13 cellular contexts compared by ENCODE assay signal in the genomic region with DNA sequence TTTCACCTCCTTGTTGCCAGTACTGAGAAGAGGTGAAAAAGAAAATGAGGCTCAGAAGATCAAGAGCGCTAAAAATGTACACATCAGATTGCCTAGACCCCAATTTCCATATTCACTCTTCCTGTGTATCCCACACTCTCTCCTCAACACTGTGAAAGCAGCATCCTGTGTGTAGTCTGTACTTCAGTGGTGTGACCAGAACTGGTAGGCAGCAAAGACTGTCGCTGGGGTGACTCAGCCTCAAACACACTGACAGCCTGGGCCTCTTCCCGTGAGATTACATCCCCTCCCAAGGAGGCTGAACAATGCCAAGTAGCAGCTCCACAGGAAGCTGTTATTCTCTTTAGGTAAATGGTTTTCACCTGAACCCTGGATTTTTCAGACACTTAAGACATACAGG.
DNase-seq lines count a peak whose midpoint lies in the region; ATAC-seq, FAIRE-seq and TF ChIP-seq lines count a peak whose summit lies in the region.
"Had no signal": no experiment of that assay in that cellular context is flagged by ENCODE, and none has a peak within 500 bp of the region (broad histone marks: within the 10 kb centered on the region; RNA-seq: fewer than 3 reads in every experiment).

No MANE protein-coding gene starts in this region.

- peak overlapping the region; percentile 58 for H2AFZ ChIP-seq in astrocyte (ENCODE audit: low read depth, low read length)

- peaks cover 6% of the 10 kb centered on the region for H3K4me1 Mint-ChIP-seq in astrocyte (ENCODE audit: low read depth, unreplicated experiment)
- no peaks in the 10 kb centered on the region for H3K4me1 Mint-ChIP-seq in activated T-helper 1 cell treated with anti-CD3 and anti-CD28 coated beads, Interleukin-12 subunit alpha, Interleukin-12 subunit beta, Interleukin-2, Interleukin-4 antibody, amounts not matched to agents 30 ng/mL and 10 ng/mL and 1 ng/mL, durations not matched to agents 14 hours and 24 hours and 36 hours (ENCODE audit: low read depth)

- peak; percentile 45 for FAIRE-seq in astrocyte (lab: Jason Lieb, UNC)

- H3K27ac ChIP-seq in astrocyte (ENCODE audit: low read depth, low read length), result no peak overlapping the region

- ATAC-seq in HG03442 (IDR thresholded peaks at IDR 0.05; ENCODE audit: unreplicated experiment) (peak; percentile 34), GM18517 (IDR thresholded peaks at IDR 0.05; ENCODE audit: unreplicated experiment) (no peak), HG03095 (IDR thresholded peaks at IDR 0.05; ENCODE audit: unreplicated experiment) (no peak), HG02970 (IDR thresholded peaks at IDR 0.05; ENCODE audit: low FRiP score, unreplicated experiment) (no peak)

- H3K9ac ChIP-seq in astrocyte (ENCODE audit: low read length), result no peak overlapping the region

- H3K79me2 ChIP-seq in astrocyte (ENCODE audit: insufficient read depth, low read length), result no peaks in the 10 kb centered on the region

- no peaks in the 10 kb centered on the region for H3K36me3 Mint-ChIP-seq in astrocyte (ENCODE audit: low read depth, unreplicated experiment)
- no peaks in the 10 kb centered on the region for H3K36me3 Mint-ChIP-seq in activated T-helper 1 cell treated with anti-CD3 and anti-CD28 coated beads, Interleukin-12 subunit alpha, Interleukin-12 subunit beta, Interleukin-2, Interleukin-4 antibody, amounts not matched to agents 30 ng/mL and 10 ng/mL and 1 ng/mL, durations not matched to agents 14 hours and 24 hours and 36 hours (ENCODE audit: low read depth)

- H3K27me3 ChIP-seq in astrocyte (ENCODE audit: insufficient read depth, low read length), result no peaks in the 10 kb centered on the region

- peak; percentile 60 for DNase-seq in DMS53 (lab: John Stamatoyannopoulos, UW)
- no peak for DNase-seq in astrocyte (ENCODE audit: low read depth)
- DNase-seq in kidney tubule cell (ENCODE audit: low spot score), result peak; percentile 71
- DNase-seq in activated T-helper 1 cell treated with anti-CD3 and anti-CD28 coated beads, Interleukin-12 subunit alpha, Interleukin-12 subunit beta, Interleukin-2, Interleukin-4 antibody, amounts not matched to agents 30 ng/mL and 10 ng/mL and 1 ng/mL, durations not matched to agents 14 hours and 24 hours and 36 hours (ENCODE audit: low spot score), result no peak
- DNase-seq: activated T-cell treated with anti-CD3 and anti-CD28 coated beads, Interleukin-2, amount 50 U/mL, for 1 hour; COR-L47; NCI-H2171 treated with DMSO at 0.1 percent for 48 hours had no signal

- H3K4me3 ChIP-seq in astrocyte (ENCODE audit: insufficient read depth, low read depth, low read length), result no peak overlapping the region
- H3K4me3 ChIP-seq: HAP-1 had no signal

- H3K4me1 ChIP-seq in astrocyte (ENCODE audit: insufficient read depth, low read length), result peaks cover 3% of the 10 kb centered on the region

- peak overlapping the region; percentile 28 for H3K27ac Mint-ChIP-seq in astrocyte (ENCODE audit: unreplicated experiment)
- H3K27ac Mint-ChIP-seq in activated T-helper 1 cell treated with anti-CD3 and anti-CD28 coated beads, Interleukin-12 subunit alpha, Interleukin-12 subunit beta, Interleukin-2, Interleukin-4 antibody, amounts not matched to agents 30 ng/mL and 10 ng/mL and 1 ng/mL, durations not matched to agents 14 hours and 24 hours and 36 hours, result no peak overlapping the region
- H3K27ac Mint-ChIP-seq: T-helper 1 cell treated with Interleukin-12 subunit alpha and Interleukin-12 subunit beta and Interleukin-4 antibody, amounts not matched to agents 30 μg/mL and 1 μg/mL, for 36 hours had no signal

- no peak overlapping the region for H3K4me3 Mint-ChIP-seq in astrocyte (ENCODE audit: unreplicated experiment)
- no peak overlapping the region for H3K4me3 Mint-ChIP-seq in activated T-helper 1 cell treated with anti-CD3 and anti-CD28 coated beads, Interleukin-12 subunit alpha, Interleukin-12 subunit beta, Interleukin-2, Interleukin-4 antibody, amounts not matched to agents 30 ng/mL and 10 ng/mL and 1 ng/mL, durations not matched to agents 14 hours and 24 hours and 36 hours
- H3K4me3 Mint-ChIP-seq: T-helper 1 cell treated with Interleukin-12 subunit alpha and Interleukin-12 subunit beta and Interleukin-4 antibody, amounts not matched to agents 30 μg/mL and 1 μg/mL, for 36 hours had no signal

- no peaks in the 10 kb centered on the region for H4K20me1 ChIP-seq in astrocyte (ENCODE audit: insufficient read depth, low read length)

- no peak for TF ChIP-seq CTCF in astrocyte (IDR thresholded peaks at IDR 0.05; ENCODE audit: insufficient read depth, low read depth, low read length)

- H3K9me3 Mint-ChIP-seq in astrocyte (ENCODE audit: unreplicated experiment), result peaks cover 2% of the 10 kb centered on the region
- H3K9me3 Mint-ChIP-seq in activated T-helper 1 cell treated with anti-CD3 and anti-CD28 coated beads, Interleukin-12 subunit alpha, Interleukin-12 subunit beta, Interleukin-2, Interleukin-4 antibody, amounts not matched to agents 30 ng/mL and 10 ng/mL and 1 ng/mL, durations not matched to agents 14 hours and 24 hours and 36 hours, result no peaks in the 10 kb centered on the region
- H3K9me3 Mint-ChIP-seq: T-helper 1 cell treated with Interleukin-12 subunit alpha and Interleukin-12 subunit beta and Interleukin-4 antibody, amounts not matched to agents 30 μg/mL and 1 μg/mL, for 36 hours had no signal

- intact Hi-C loops in activated T-helper 1 cell treated with anti-CD3 and anti-CD28 coated beads, Interleukin-12 subunit alpha, Interleukin-12 subunit beta, Interleukin-2, Interleukin-4 antibody, amounts not matched to agents 30 ng/mL and 10 ng/mL and 1 ng/mL, durations not matched to agents 14 hours and 24 hours and 36 hours (cut with micrococcal nuclease), result no loop called here

- H3K4me2 ChIP-seq in astrocyte (ENCODE audit: low read length), result no peak overlapping the region

- peaks cover 3% of the 10 kb centered on the region for H3K9me3 ChIP-seq in astrocyte (ENCODE audit: insufficient read depth, low read depth, low read length)

- H3K36me3 ChIP-seq in astrocyte (ENCODE audit: insufficient read depth, low read length), result no peaks in the 10 kb centered on the region
- H3K36me3 ChIP-seq: HAP-1 had no signal

- H3K27me3 Mint-ChIP-seq in astrocyte (ENCODE audit: low read depth, unreplicated experiment), result no peaks in the 10 kb centered on the region
- H3K27me3 Mint-ChIP-seq in activated T-helper 1 cell treated with anti-CD3 and anti-CD28 coated beads, Interleukin-12 subunit alpha, Interleukin-12 subunit beta, Interleukin-2, Interleukin-4 antibody, amounts not matched to agents 30 ng/mL and 10 ng/mL and 1 ng/mL, durations not matched to agents 14 hours and 24 hours and 36 hours (ENCODE audit: insufficient read depth), result peaks cover 8% of the 10 kb centered on the region

Comparison
In these comparisons a context has a peak if more than half of its experiments do, and no peak if none do; other contexts are left out.
1. DNase-seq: peak in DMS53 (single experiment) and kidney tubule cell (single experiment); none in astrocyte (single experiment) and activated T-helper 1 cell treated with anti-CD3 and anti-CD28 coated beads, Interleukin-12 subunit alpha, Interleukin-12 subunit beta, Interleukin-2, Interleukin-4 antibody, amounts not matched to agents 30 ng/mL and 10 ng/mL and 1 ng/mL, durations not matched to agents 14 hours and 24 hours and 36 hours (single experiment).